In the genomic region with DNA sequence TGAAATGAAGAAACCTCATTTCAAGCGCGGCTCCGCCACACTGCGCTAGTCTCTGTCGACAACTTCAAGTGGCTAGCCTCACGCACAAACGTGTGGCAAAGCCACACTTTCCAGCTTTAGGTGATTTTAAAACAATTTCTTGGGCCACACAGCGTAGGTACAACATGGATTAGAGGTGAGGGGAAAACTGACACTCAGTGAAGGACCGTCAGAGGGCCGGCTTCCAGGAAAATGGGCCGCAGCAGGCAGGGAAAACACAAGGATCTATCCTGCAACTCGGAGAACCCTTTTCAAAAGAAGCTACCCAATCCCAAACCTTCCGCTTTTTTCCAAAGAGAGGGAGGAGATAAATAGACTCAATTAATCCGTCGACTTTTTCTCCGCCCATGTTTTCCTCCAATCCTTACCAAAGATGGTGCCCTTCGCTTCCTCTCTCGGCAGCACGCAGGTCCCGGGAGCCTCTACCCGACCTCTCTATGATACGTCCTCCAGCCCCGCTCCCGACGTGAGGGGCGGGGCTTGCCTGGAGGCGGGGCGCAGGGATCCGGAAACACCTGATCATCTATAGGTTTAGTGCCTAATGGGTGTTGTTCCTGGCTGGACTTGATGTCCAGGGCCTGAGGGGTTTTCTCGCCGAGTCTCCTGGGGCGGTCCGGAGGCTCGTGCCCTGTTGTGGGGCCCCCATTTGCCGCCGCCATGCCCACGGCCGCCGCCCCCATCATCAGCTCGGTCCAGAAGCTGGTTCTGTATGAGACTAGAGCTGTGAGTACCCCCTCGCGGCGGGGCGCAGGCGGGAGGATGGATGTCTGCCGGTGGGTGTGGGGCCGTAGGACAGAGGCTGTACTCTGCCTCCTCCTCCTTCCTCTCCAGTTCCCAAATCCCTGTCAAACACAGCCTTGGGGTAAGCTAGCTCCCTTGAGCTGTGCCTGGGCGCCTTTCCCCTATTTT, we compare ENCODE assay signal across 8 cellular contexts. TPM values are rescaled to one million over a fixed set of nuclear protein-coding genes. Genes with fewer than 3 reads are reported as not detected.
DNase-seq lines count a peak whose midpoint lies in the region; ATAC-seq and TF ChIP-seq lines count a peak whose summit lies in the region.

A gene (minus strand): TSS at position 463 of the 948 bp plus-strand sequence. CDS start 15,457 bp downstream, outside the sequence.
A gene (plus strand): TSS at position 557 of the 948 bp plus-strand sequence. CDS start 140 bp downstream, at position 697.

- ATAC-seq in GM19372 (IDR thresholded peaks at IDR 0.05; ENCODE audit: low read depth, unreplicated experiment) (peak; percentile 91), HG03558 (IDR thresholded peaks at IDR 0.05; ENCODE audit: extremely low read depth, unreplicated experiment) (peak; percentile 84), right lobe of liver (peak; percentile 98 to 100 (median 99))

- no peaks in the 10 kb centered on the region for H3K9me3 ChIP-seq in right lobe of liver

- 0% methylated on average over 29 of the region's 48 CpGs for WGBS in right lobe of liver (ENCODE audit: insufficient coverage, low coverage, low lambda C conversion rate, missing lambda C conversion rate)

- peak within 1 kb of the TSS; percentile 69 to 81 (median 73) for H3K27ac ChIP-seq in right lobe of liver

- TF ChIP-seq POLR2A in right lobe of liver (IDR thresholded peaks at IDR 0.05) = peak; percentile 55

- peaks cover 55% of the 10 kb centered on the region for H3K4me1 Mint-ChIP-seq in CD14-positive monocyte

- peak; percentile 88 for DNase-seq in CD14-positive monocyte (ENCODE audit: low spot score)
- peak; percentile 99 for DNase-seq in NCI-H748 (lab: John Stamatoyannopoulos, UW; ENCODE audit: unreplicated experiment)
- peak; percentile 88 to 89 for DNase-seq in activated CD4-positive, alpha-beta T cell treated with anti-CD3 and anti-CD28 coated beads, Interleukin-2, amount 50 U/mL, for 4 hours
- peak; percentile 82 to 94 for DNase-seq in dermis microvascular lymphatic vessel endothelial cell (ENCODE audit: low read depth in 2 of 2)
- DNase-seq in right lobe of liver = peak; percentile 94 to 95 (median 95)
- peak; percentile 89 to 90 for DNase-seq in stimulated activated CD4-positive, alpha-beta T cell treated with anti-CD3 and anti-CD28 coated beads, Interleukin-4, amount 100 ng/mL, for 4 hours

- peak within 1 kb of the TSS; percentile 80 to 89 (median 86) for H3K4me3 ChIP-seq in right lobe of liver

- H3K27ac Mint-ChIP-seq in CD14-positive monocyte = peak within 1 kb of the TSS; percentile 92 to 96 (median 93)

- TF ChIP-seq CTCF in CD14-positive monocyte (IDR thresholded peaks at IDR 0.05) (no peak), right lobe of liver (IDR thresholded peaks at IDR 0.05) (no peak)

- H3K4me1 ChIP-seq in right lobe of liver = peaks cover 0 to 14% (median 2%) of the 10 kb centered on the region in 4 donors

- peaks cover 0 to 4% (median 0%) of the 10 kb centered on the region in 3 donors for H3K27me3 Mint-ChIP-seq in CD14-positive monocyte (ENCODE audit: low read depth in 3 of 3)

- intact Hi-C loops in CD14-positive monocyte (cut with micrococcal nuclease) = loop anchor here (5.0 to 10.0 kb wide), 3 partner anchors 81 to 596 kb away; a partner anchor contains a TSS
- intact Hi-C loops in right lobe of liver (cut with DNase I) = no loop called here

- peak within 1 kb of the TSS; percentile 87 to 95 for H3K4me3 Mint-ChIP-seq in CD14-positive monocyte

- peaks cover 0 to 2% (median 0%) of the 10 kb centered on the region in 7 donors for H3K9me3 Mint-ChIP-seq in CD14-positive monocyte

- no peaks in the 10 kb centered on the region for H3K36me3 ChIP-seq in right lobe of liver

- H3K27me3 ChIP-seq in right lobe of liver = no peaks in the 10 kb centered on the region

- peaks cover 7 to 17% of the 10 kb centered on the region in 2 donors for H3K36me3 Mint-ChIP-seq in CD14-positive monocyte

RNA-seq across cellular contexts. Expression of the first gene that starts in this region (rescaled TPM):
- 1 to 10 TPM; 2.8 to 3.1 TPM for polyA plus RNA-seq in CD14-positive monocyte
- total RNA-seq in dermis microvascular lymphatic vessel endothelial cell (3.1 and 3.5 TPM in 2 replicates), right lobe of liver (1 to 10 TPM; 1.5 to 3.9 (median 2.5) TPM)

RNA-seq across cellular contexts. Expression of the second gene that starts in this region (rescaled TPM):
- polyA plus RNA-seq in CD14-positive monocyte = 10 to 100 TPM; 53.7 to 65.3 TPM
- total RNA-seq in dermis microvascular lymphatic vessel endothelial cell (8.2 and 10.7 TPM in 2 replicates), right lobe of liver (1 to 10 TPM; 4.0 to 7.7 (median 6.4) TPM)

Comparison
In these comparisons a context has a peak if more than half of its experiments do, and no peak if none do; other contexts are left out.
1. Peak in every context shown above with its lines: DNase-seq, ATAC-seq, H3K4me3 ChIP-seq and H3K27ac ChIP-seq.
2. intact Hi-C loops: an anchor here in CD14-positive monocyte (5.0 to 10.0 kb wide); none called in right lobe of liver.